ENCODE assay signal across 14 cellular contexts in the genomic region with DNA sequence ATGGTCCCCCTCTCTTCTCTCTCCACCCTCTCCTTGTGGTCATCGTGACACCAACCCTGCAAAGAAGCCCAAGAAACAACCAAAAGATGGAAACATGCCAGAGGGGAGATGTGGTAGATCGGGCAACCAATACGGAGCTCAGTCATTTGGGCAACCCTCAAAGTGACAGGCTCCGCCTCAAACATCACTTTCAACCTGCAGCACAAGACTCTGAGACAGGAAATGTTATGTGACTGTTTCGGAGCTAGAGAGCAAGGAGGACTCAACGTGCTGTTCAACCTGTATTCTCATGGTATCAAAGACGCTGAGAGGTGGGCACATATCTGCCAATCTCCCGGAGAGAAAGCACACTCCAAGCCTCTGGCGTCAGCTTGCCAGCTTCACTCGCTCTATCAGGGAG. TPM values are rescaled to one million over a fixed set of nuclear protein-coding genes. Genes with fewer than 3 reads are reported as not detected.
A peak's percentile ranks its signal among the peaks of the same experiment; 100 is the strongest.
DNase-seq lines count a peak whose midpoint lies in the region; ATAC-seq, FAIRE-seq and TF ChIP-seq lines count a peak whose summit lies in the region.
"Had no signal": no experiment of that assay in that cellular context is flagged by ENCODE, and none has a peak within 500 bp of the region (broad histone marks: within the 10 kb centered on the region; RNA-seq: fewer than 3 reads in every experiment).

No MANE protein-coding gene starts in this region.

- POLR2A ChIA-PET in K562 (lab: Yijun Ruan, JAX) = interaction anchor here (0.8 to 1.5 kb wide), 3 partner anchors 13 to 1018 kb away, joined by 3 read pairs; no protein-coding TSS in a partner anchor

- H3K27ac ChIP-seq in K562 (ENCODE audit: extremely low read depth, low read depth, low read length) (no peak overlapping the region), stomach (no peak overlapping the region)
- H3K27ac ChIP-seq: body of pancreas, gastroesophageal sphincter, thoracic aorta had no signal

- H3K4me1 ChIP-seq in K562 (replicated peaks in 1 of 2; ENCODE audit: control insufficient read depth in 2 of 2, insufficient read depth in 2 of 2, low read length in 2 of 2) (peaks cover 6 to 28% of the 10 kb centered on the region in 2 experiments; a peak in 4 of 5 replicates), stomach (no peaks in the 10 kb centered on the region)
- H3K4me1 ChIP-seq: body of pancreas, gastroesophageal sphincter had no signal

- peak overlapping the region; percentile 59 for H3K4me3 Mint-ChIP-seq in T-helper 1 cell treated with Interleukin-12 subunit alpha and Interleukin-12 subunit beta and Interleukin-4 antibody, amounts not matched to agents 30 μg/mL and 1 μg/mL, for 36 hours
- peak overlapping the region; percentile 6 for H3K4me3 Mint-ChIP-seq in stimulated activated effector memory CD8-positive, alpha-beta T cell treated with anti-CD3 and anti-CD28 coated beads, Interleukin-12 subunit alpha, Interleukin-12 subunit beta, amount 100 ng/mL, for 72 hours

- DNase-seq in activated CD8-positive, alpha-beta memory T cell treated with anti-CD3 and anti-CD28 coated beads, Interleukin-2, amount 50 U/mL, for 4 hours = peak; percentile 40
- DNase-seq in K562 (ENCODE audit: extremely low read depth in 1 of 4, low spot score in 3 of 4) (peak in 1 of 4 experiments; percentile 16), stomach (no peak), OCI-M2 (lab: John Stamatoyannopoulos, UW; ENCODE audit: unreplicated experiment) (no peak)
- peak in 1 of 2 donors; percentile 50 for DNase-seq in stimulated activated effector memory CD8-positive, alpha-beta T cell treated with anti-CD3 and anti-CD28 coated beads, Interleukin-12 subunit alpha, Interleukin-12 subunit beta, amount 100 ng/mL, for 72 hours (ENCODE audit: low spot score in 2 of 2)
- DNase-seq: body of pancreas, islet precursor cell, NCI-H510A, OCI-M1, retina had no signal

- peak overlapping the region; percentile 21 for H3K4me2 ChIP-seq in K562 (ENCODE audit: insufficient read depth, low read length)

- TF ChIP-seq RAD21 in K562 (CRISPR knock-in tag; conservative IDR thresholded peaks at IDR 0.05 in 1 of 2, IDR thresholded peaks at IDR 0.05 in 1 of 2) = no peak

- no TSS peak for BruUV-seq in K562 (replicated peaks; lab: Mats Ljungman, UMichigan)

- no peaks in the 10 kb centered on the region for H4K20me1 ChIP-seq in K562 (replicated peaks; ENCODE audit: control insufficient read depth, insufficient read depth, low read length)

- H3K27me3 ChIP-seq in K562 (ENCODE audit: control insufficient read depth in 2 of 2, insufficient read depth in 2 of 2, low read length in 2 of 2) = no peaks in the 10 kb centered on the region
- peaks cover 0 to 13% (median 0%) of the 10 kb centered on the region in 3 donors for H3K27me3 ChIP-seq in stomach
- H3K27me3 ChIP-seq: body of pancreas had no signal

- no peaks in the 10 kb centered on the region for H3K9me3 Mint-ChIP-seq in T-helper 1 cell treated with Interleukin-12 subunit alpha and Interleukin-12 subunit beta and Interleukin-4 antibody, amounts not matched to agents 30 μg/mL and 1 μg/mL, for 36 hours
- H3K9me3 Mint-ChIP-seq in stimulated activated effector memory CD8-positive, alpha-beta T cell treated with anti-CD3 and anti-CD28 coated beads, Interleukin-12 subunit alpha, Interleukin-12 subunit beta, amount 100 ng/mL, for 72 hours = no peaks in the 10 kb centered on the region

- no peaks in the 10 kb centered on the region for H3K36me3 Mint-ChIP-seq in T-helper 1 cell treated with Interleukin-12 subunit alpha and Interleukin-12 subunit beta and Interleukin-4 antibody, amounts not matched to agents 30 μg/mL and 1 μg/mL, for 36 hours (ENCODE audit: low read depth)
- H3K36me3 Mint-ChIP-seq in stimulated activated effector memory CD8-positive, alpha-beta T cell treated with anti-CD3 and anti-CD28 coated beads, Interleukin-12 subunit alpha, Interleukin-12 subunit beta, amount 100 ng/mL, for 72 hours = no peaks in the 10 kb centered on the region

- H3K9me1 ChIP-seq in K562 (ENCODE audit: control insufficient read depth, insufficient read depth, low read length) = no peaks in the 10 kb centered on the region

- CTCF ChIA-PET in K562 (lab: Yijun Ruan, JAX; ENCODE audit: low intra/inter-chr PET ratio) = no interaction called here

- H3K9me3 ChIP-seq in K562 (replicated peaks; ENCODE audit: control insufficient read depth, insufficient read depth, low read depth, low read length) (no peaks in the 10 kb centered on the region), stomach (no peaks in the 10 kb centered on the region)
- H3K9me3 ChIP-seq: body of pancreas, gastroesophageal sphincter, thoracic aorta had no signal

- WGBS in K562 (ENCODE audit: insufficient coverage, low coverage, missing lambda C conversion rate) = 57% methylated on average over 10 of the region's 10 CpGs
- WGBS in stomach, 5 donors = 67 to 79% (median 74%) methylated on average over 10 of the region's 10 CpGs

- H3K4me3 ChIP-seq in K562 = no peak overlapping the region
- H3K4me3 ChIP-seq in stomach = no peak overlapping the region
- H3K4me3 ChIP-seq: body of pancreas, gastroesophageal sphincter, thoracic aorta had no signal

- in situ Hi-C loops in K562 (cut with MboI) = no loop called here

- no peak overlapping the region for H2AFZ ChIP-seq in K562 (ENCODE audit: low read depth, low read length)

- intact Hi-C loops in K562 (cut with micrococcal nuclease) (no loop called here), stomach (cut with DNase I; ENCODE audit: low total_unique reads) (no loop called here)

- ATAC-seq in K562 (no peak; the same call in 2 of the 3 replicates), HG02678 (IDR thresholded peaks at IDR 0.05; ENCODE audit: unreplicated experiment) (no peak)
- peak; percentile 80 for ATAC-seq in stimulated activated effector memory CD8-positive, alpha-beta T cell treated with anti-CD3 and anti-CD28 coated beads, Interleukin-12 subunit alpha, Interleukin-12 subunit beta, amount 100 ng/mL, for 72 hours
- ATAC-seq: body of pancreas, gastroesophageal sphincter had no signal

- no peak for FAIRE-seq in K562 (lab: Jason Lieb, UNC)

- no peaks in the 10 kb centered on the region for H3K27me3 Mint-ChIP-seq in T-helper 1 cell treated with Interleukin-12 subunit alpha and Interleukin-12 subunit beta and Interleukin-4 antibody, amounts not matched to agents 30 μg/mL and 1 μg/mL, for 36 hours (ENCODE audit: low read depth)

- TF ChIP-seq POLR2A in K562 (conservative IDR thresholded peaks at IDR 0.05) (no peak), stomach (IDR thresholded peaks at IDR 0.05) (no peak)

- peak overlapping the region in 1 of 2 experiments; percentile 49; a peak in 1 of 4 replicates for H3K9ac ChIP-seq in K562 (ENCODE audit: insufficient read depth in 1 of 2, low read depth in 2 of 2, low read length in 2 of 2)

- H3K79me2 ChIP-seq in K562 (ENCODE audit: control insufficient read depth, insufficient read depth, low read length) = no peaks in the 10 kb centered on the region

- H3K36me3 ChIP-seq in K562 (ENCODE audit: control insufficient read depth, insufficient read depth, low read length) = no peaks in the 10 kb centered on the region
- no peaks in the 10 kb centered on the region for H3K36me3 ChIP-seq in stomach
- H3K36me3 ChIP-seq: gastroesophageal sphincter, thoracic aorta had no signal

- TF ChIP-seq EP300 in K562 (IDR thresholded peaks at IDR 0.05; ENCODE audit: low read length) (no peak), stomach (IDR thresholded peaks at IDR 0.05) (no peak)

- TF ChIP-seq CTCF in K562 (IDR thresholded peaks at IDR 0.05 in 2 of 3, conservative IDR thresholded peaks at IDR 0.05 in 1 of 3; ENCODE audit: insufficient read depth in 2 of 3, low read depth in 1 of 3, low read length in 3 of 3) = no peak
- no peak for TF ChIP-seq CTCF in stomach (IDR thresholded peaks at IDR 0.05)

- peak overlapping the region; percentile 63 for H3K27ac Mint-ChIP-seq in T-helper 1 cell treated with Interleukin-12 subunit alpha and Interleukin-12 subunit beta and Interleukin-4 antibody, amounts not matched to agents 30 μg/mL and 1 μg/mL, for 36 hours
- H3K27ac Mint-ChIP-seq in stimulated activated effector memory CD8-positive, alpha-beta T cell treated with anti-CD3 and anti-CD28 coated beads, Interleukin-12 subunit alpha, Interleukin-12 subunit beta, amount 100 ng/mL, for 72 hours = no peak overlapping the region

- H3K4me1 Mint-ChIP-seq in T-helper 1 cell treated with Interleukin-12 subunit alpha and Interleukin-12 subunit beta and Interleukin-4 antibody, amounts not matched to agents 30 μg/mL and 1 μg/mL, for 36 hours (ENCODE audit: low read depth) = peaks cover 14% of the 10 kb centered on the region
- peaks cover 12% of the 10 kb centered on the region for H3K4me1 Mint-ChIP-seq in stimulated activated effector memory CD8-positive, alpha-beta T cell treated with anti-CD3 and anti-CD28 coated beads, Interleukin-12 subunit alpha, Interleukin-12 subunit beta, amount 100 ng/mL, for 72 hours

TF ChIP-seq in K562, 482 proteins besides CTCF, POLR2A, EP300 and RAD21 (continues in another document):
- no peak for TF ChIP-seq SMAD3 (CRISPR knock-in tag; conservative IDR thresholded peaks at IDR 0.05)

RNA-seq across cellular contexts. Expression of a gene that starts 28.5 kb away (rescaled TPM):
- 11.6 and 22.2 TPM in 2 replicates for total RNA-seq in K562 (2011; cell fraction: chromatin; rRNA removed; ENCODE audit: low replicate concordance)
- 7.2 and 10.4 TPM in 2 replicates for total RNA-seq in K562 (2011; cell fraction: nucleolus; rRNA removed)
- 15.5 and 25.9 TPM in 2 replicates for total RNA-seq in K562 (2011; cell fraction: nucleoplasm; rRNA removed)
- total RNA-seq in K562 (2014; rRNA removed) (8.8 and 9.2 TPM in 2 replicates), K562 (2014; rRNA removed; fragmentation: Illumina TruSeq; extraction: Trizol) (21.9 and 24.7 TPM in 2 replicates), K562 (2015; rRNA removed; fragmentation: Illumina TruSeq; extraction: Trizol) (15.5 and 17.0 TPM in 2 replicates), K562 (2021) (23.8 and 25.0 TPM in 2 replicates), stomach (10 to 100 TPM in 2 of 5 donors, 1 to 10 TPM in 3; 4.1 to 39.7 (median 9.0) TPM)
- polyA plus RNA-seq in K562 (2011; rRNA removed) (13.7 and 13.8 TPM in 2 replicates), K562 (2014; fragmentation: Illumina TruSeq; extraction: Trizol) (20.1 and 22.9 TPM in 2 replicates), K562 (2014; fragmentation: Nextera tagmentation; extraction: Ambion mirVana) (10 to 100 TPM; 13.6 to 13.8 TPM), K562 (2014; rRNA removed) (14.4 and 18.5 TPM in 2 replicates), stomach (1 to 10 TPM; 5.0 to 7.6 (median 6.1) TPM)
- 4.1 and 8.3 TPM in 2 replicates for polyA plus RNA-seq in K562 (2011; cell fraction: cytosol; rRNA removed)
- polyA plus RNA-seq in K562 (2011; cell fraction: nucleus; rRNA removed) = 4.4 and 6.8 TPM in 2 replicates
- polyA plus RNA-seq in K562 (2012) = 14.8 and 16.9 TPM in 2 replicates
- polyA minus RNA-seq in K562 (2011; rRNA and poly(A)+ RNA removed) = 21.4 and 29.6 TPM in 2 replicates
- polyA minus RNA-seq in K562 (2011; cell fraction: cytosol; rRNA and poly(A)+ RNA removed) = 7.6 and 11.0 TPM in 2 replicates
- polyA minus RNA-seq in K562 (2011; cell fraction: nucleus; rRNA and poly(A)+ RNA removed) = 4.7 and 10.6 TPM in 2 replicates
